ENCODE assay signal across 8 cellular contexts in the genomic region with DNA sequence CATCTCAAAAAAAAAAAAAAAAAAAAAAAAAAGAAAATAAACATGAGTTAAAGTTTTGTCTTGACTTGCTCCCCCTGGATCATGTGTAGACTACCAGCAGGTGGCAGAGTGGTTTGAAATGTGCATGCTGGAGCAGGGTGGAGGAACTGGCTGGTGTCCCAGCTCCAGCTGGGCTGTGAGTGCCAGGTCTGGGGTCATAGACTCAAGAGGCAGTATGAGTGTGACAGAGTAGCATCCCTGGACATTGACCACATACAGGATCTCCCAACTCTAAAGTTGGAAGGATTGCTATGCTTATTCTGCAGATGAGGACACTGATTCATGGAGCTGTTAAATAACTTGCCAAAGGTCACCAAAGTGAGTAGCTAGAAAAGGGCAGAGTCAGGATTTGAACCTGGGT.
DNase-seq lines count a peak whose midpoint lies in the region; ATAC-seq, FAIRE-seq and TF ChIP-seq lines count a peak whose summit lies in the region.

No MANE protein-coding gene starts in this region.

- DNase-seq in COLO829 (ENCODE audit: low spot score), result peak; percentile 17
- DNase-seq in HT-29 (ENCODE audit: low spot score), result peak; percentile 55
- DNase-seq in astrocyte of the spinal cord (ENCODE audit: low read depth, low spot score), result no peak
- DNase-seq in kidney, result no peak
- no peak for DNase-seq in naive thymus-derived CD4-positive, alpha-beta T cell
- DNase-seq in activated gamma-delta T cell (lab: John Stamatoyannopoulos, UW), result no peak

- H3K4me1 Mint-ChIP-seq in naive thymus-derived CD4-positive, alpha-beta T cell, result no peaks in the 10 kb centered on the region

- no peak for FAIRE-seq in kidney (lab: Jason Lieb, UNC)

- H3K4me3 ChIP-seq in astrocyte of the spinal cord (ENCODE audit: low read depth, low read length) (no peak overlapping the region), kidney (ENCODE audit: low read length in 2 of 2) (no peak overlapping the region)
- H3K4me3 ChIP-seq in naive thymus-derived CD4-positive, alpha-beta T cell (ENCODE audit: low read length), result no peak overlapping the region

- ATAC-seq in GM21515 (IDR thresholded peaks at IDR 0.05; ENCODE audit: unreplicated experiment) (no peak), HG02588 (IDR thresholded peaks at IDR 0.05; ENCODE audit: unreplicated experiment) (no peak)
- ATAC-seq in naive thymus-derived CD4-positive, alpha-beta T cell, result no peak

- no peaks in the 10 kb centered on the region for H3K36me3 Mint-ChIP-seq in naive thymus-derived CD4-positive, alpha-beta T cell

- H3K36me3 ChIP-seq in kidney (ENCODE audit: control insufficient read depth in 1 of 2, insufficient read depth in 2 of 2, low read length in 2 of 2), result no peaks in the 10 kb centered on the region
- H3K36me3 ChIP-seq in naive thymus-derived CD4-positive, alpha-beta T cell (ENCODE audit: control insufficient read depth in 2 of 3, insufficient read depth in 3 of 3, low read length in 3 of 3), result no peaks in the 10 kb centered on the region

- no peak overlapping the region for H3K4me3 Mint-ChIP-seq in naive thymus-derived CD4-positive, alpha-beta T cell

- no peaks in the 10 kb centered on the region for H3K27me3 ChIP-seq in naive thymus-derived CD4-positive, alpha-beta T cell (ENCODE audit: control insufficient read depth in 2 of 2, insufficient read depth in 2 of 2, low read length in 2 of 2)

- intact Hi-C loops in kidney (cut with DNase I), result no loop called here
- intact Hi-C loops in naive thymus-derived CD4-positive, alpha-beta T cell (cut with micrococcal nuclease), result no loop called here

- TF ChIP-seq CTCF in astrocyte of the spinal cord (IDR thresholded peaks at IDR 0.05; ENCODE audit: low read depth, low read length) (peak; percentile 23), kidney (IDR thresholded peaks at IDR 0.05; ENCODE audit: borderline replicate concordance, extremely low read depth, insufficient read depth) (peak; percentile 28)

- H3K9me3 ChIP-seq in kidney (ENCODE audit: control insufficient read depth in 1 of 2, low read length in 2 of 2), result no peaks in the 10 kb centered on the region
- no peaks in the 10 kb centered on the region for H3K9me3 ChIP-seq in naive thymus-derived CD4-positive, alpha-beta T cell (ENCODE audit: control insufficient read depth in 2 of 3, low read length in 3 of 3)

- POLR2A ChIA-PET in naive thymus-derived CD4-positive, alpha-beta T cell (lab: Charles Lee), result no interaction called here

- peaks cover 0 to 1% (median 0%) of the 10 kb centered on the region in 11 donors for H3K9me3 Mint-ChIP-seq in naive thymus-derived CD4-positive, alpha-beta T cell

- CTCF ChIA-PET in naive thymus-derived CD4-positive, alpha-beta T cell (lab: Charles Lee), result interaction anchor here (0.6 kb wide), 1 partner anchor 158 kb away, joined by 3 read pairs; no protein-coding TSS in a partner anchor

- H3K4me1 ChIP-seq in kidney (ENCODE audit: control insufficient read depth in 1 of 2, insufficient read depth in 1 of 2, low read depth in 1 of 2, low read length in 2 of 2), result no peaks in the 10 kb centered on the region
- no peaks in the 10 kb centered on the region for H3K4me1 ChIP-seq in naive thymus-derived CD4-positive, alpha-beta T cell (ENCODE audit: control insufficient read depth in 2 of 2, insufficient read depth in 2 of 2, low read length in 2 of 2)

- no peak overlapping the region for H3K27ac ChIP-seq in kidney (ENCODE audit: low read depth in 2 of 2, low read length in 2 of 2)
- no peak overlapping the region for H3K27ac ChIP-seq in naive thymus-derived CD4-positive, alpha-beta T cell (ENCODE audit: low read depth, low read length)

- in situ Hi-C loops in astrocyte of the spinal cord (cut with HindIII; ENCODE audit: low sequenced_read_pairs), result no loop called here

- no peak overlapping the region for H3K27ac Mint-ChIP-seq in naive thymus-derived CD4-positive, alpha-beta T cell

- no peak overlapping the region for H3K9ac ChIP-seq in kidney (ENCODE audit: low read length in 2 of 2)

- H3K27me3 Mint-ChIP-seq in naive thymus-derived CD4-positive, alpha-beta T cell, result peaks cover 0 to 6% (median 0%) of the 10 kb centered on the region in 5 donors

Comparison
In these comparisons a context has a peak if more than half of its experiments do, and no peak if none do; other contexts are left out.
1. DNase-seq: peak in COLO829 (single experiment) and HT-29 (single experiment); none in astrocyte of the spinal cord (single experiment), kidney (single experiment), naive thymus-derived CD4-positive, alpha-beta T cell (0 of 9) and activated gamma-delta T cell (single experiment).